18 cellular contexts compared by ENCODE assay signal in genomic region chr2:217055624-217056023, GRCh38.
DNase-seq lines count a peak whose midpoint lies in the region; ATAC-seq and TF ChIP-seq lines count a peak whose summit lies in the region.
"Had no signal": no experiment of that assay in that cellular context is flagged by ENCODE, and none has a peak within 500 bp of the region (broad histone marks: within the 10 kb centered on the region; RNA-seq: fewer than 3 reads in every experiment).

No MANE protein-coding gene starts in this region.

- H3K27me3 ChIP-seq in thoracic aorta (replicated peaks; ENCODE audit: insufficient read depth) (no peaks in the 10 kb centered on the region), psoas muscle (ENCODE audit: insufficient read depth in 3 of 3, low read length in 2 of 3) (no peaks in the 10 kb centered on the region)
- H3K27me3 ChIP-seq: BE2C, Peyer's patch had no signal

- no peaks in the 10 kb centered on the region for H3K9me3 ChIP-seq in thoracic aorta
- no peaks in the 10 kb centered on the region for H3K9me3 ChIP-seq in psoas muscle
- H3K9me3 ChIP-seq: BE2C, Peyer's patch had no signal

- no peaks in the 10 kb centered on the region for H3K36me3 ChIP-seq in thoracic aorta
- H3K36me3 ChIP-seq in psoas muscle (ENCODE audit: insufficient read depth in 1 of 2, low read depth in 1 of 2) = no peaks in the 10 kb centered on the region
- H3K36me3 ChIP-seq: BE2C, Peyer's patch had no signal

- H3K27ac ChIP-seq in thoracic aorta (peak overlapping the region; percentile 83 to 85), psoas muscle (no peak overlapping the region)
- H3K27ac ChIP-seq: Peyer's patch had no signal

- DNase-seq in NCI-H345 (lab: John Stamatoyannopoulos, UW) = peak; percentile 13
- no peak for DNase-seq in NCI-H345 treated with DMSO at 0.1 percent for 48 hours (lab: John Stamatoyannopoulos, UW; ENCODE audit: unreplicated experiment)
- DNase-seq in NCI-H2029 treated with DMSO at 0.1 percent for 48 hours (lab: John Stamatoyannopoulos, UW) = peak; percentile 39
- DNase-seq in NCI-H82 (lab: John Stamatoyannopoulos, UW) = peak; percentile 96
- DNase-seq in thoracic aorta (ENCODE audit: low spot score) = no peak
- no peak for DNase-seq in ureter (ENCODE audit: low spot score)
- DNase-seq in psoas muscle = no peak
- no peak for DNase-seq in midbrain (lab: John Stamatoyannopoulos, UW)
- DNase-seq: BE2C; CD4-positive, alpha-beta T cell; GDM1; GOT3; HCEC 1CT; Karpas-422; NCI-H1930; NCI-H2171; Peyer's patch; T-helper 1 cell had no signal

- ATAC-seq in thoracic aorta (ENCODE audit: insufficient number of reproducible peaks, low FRiP score, low read depth) = no peak
- no peak for ATAC-seq in psoas muscle

- TF ChIP-seq CTCF in thoracic aorta (IDR thresholded peaks at IDR 0.05) (no peak), psoas muscle (IDR thresholded peaks at IDR 0.05) (no peak)

- WGBS in psoas muscle, 3 donors = 68 to 89% (median 81%) methylated on average over 1 of the region's 1 CpG

- H3K4me3 ChIP-seq in thoracic aorta (no peak overlapping the region), psoas muscle (no peak overlapping the region)
- H3K4me3 ChIP-seq: Peyer's patch had no signal

- intact Hi-C loops in psoas muscle (cut with DNase I) = no loop called here

- H3K4me1 ChIP-seq in thoracic aorta (ENCODE audit: control insufficient read depth in 1 of 2, low read depth in 2 of 2) = peaks cover 27 to 61% of the 10 kb centered on the region in 2 donors
- peaks cover 3% of the 10 kb centered on the region for H3K4me1 ChIP-seq in psoas muscle
- H3K4me1 ChIP-seq: Peyer's patch had no signal

Comparison
In these comparisons a context has a peak if more than half of its experiments do, and no peak if none do; other contexts are left out.
1. DNase-seq: peak in NCI-H345 (single experiment), NCI-H2029 treated with DMSO at 0.1 percent for 48 hours (single experiment) and NCI-H82 (single experiment); none in NCI-H345 treated with DMSO at 0.1 percent for 48 hours (single experiment), thoracic aorta (single experiment), ureter (single experiment), psoas muscle (0 of 2) and midbrain (single experiment).